Comparison of ENCODE assay signal across 23 cellular contexts in the genomic region with DNA sequence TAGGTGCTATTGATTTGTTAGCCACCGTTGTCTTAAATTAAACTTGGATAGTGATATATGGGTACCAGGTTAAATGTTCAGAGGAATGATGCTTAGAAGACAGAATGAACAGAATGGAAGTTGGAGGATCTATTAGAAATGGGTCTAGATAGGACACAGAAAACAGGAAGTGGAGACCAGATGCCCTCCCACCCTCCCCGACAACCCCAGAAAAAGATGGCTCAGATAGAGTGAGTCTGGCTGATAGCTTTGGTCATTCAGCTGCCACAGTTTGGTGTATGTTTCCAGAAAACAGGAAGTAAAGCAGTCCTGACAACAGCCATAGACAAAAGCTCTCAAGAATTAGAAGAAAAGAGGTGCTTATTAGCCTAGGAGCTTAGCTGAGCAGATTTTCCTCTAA.
DNase-seq lines count a peak whose midpoint lies in the region; ATAC-seq and TF ChIP-seq lines count a peak whose summit lies in the region.
"Had no signal": no experiment of that assay in that cellular context is flagged by ENCODE, and none has a peak within 500 bp of the region (broad histone marks: within the 10 kb centered on the region; RNA-seq: fewer than 3 reads in every experiment).

No MANE protein-coding gene starts in this region.

- no peaks in the 10 kb centered on the region for H3K36me3 ChIP-seq in right atrium auricular region
- no peaks in the 10 kb centered on the region for H3K36me3 ChIP-seq in mesenchymal stem cell (ENCODE audit: control insufficient read depth in 1 of 2, insufficient read depth in 2 of 2, low read depth in 1 of 2, low read length in 2 of 2)
- H3K36me3 ChIP-seq: pancreas had no signal

- H3K23ac ChIP-seq in mesenchymal stem cell (ENCODE audit: low read length in 2 of 2): no peak overlapping the region

- DNase-seq in right atrium auricular region (ENCODE audit: low spot score) (no peak), cardiac septum (ENCODE audit: low spot score) (no peak), OCI-M1 (lab: John Stamatoyannopoulos, UW) (peak; percentile 67), foreskin keratinocyte (no peak), type B pancreatic cell (ENCODE audit: extremely low spot score, unreplicated experiment) (no peak), mesenchymal stem cell (no peak), T-helper 9 cell (no peak)
- DNase-seq: activated CD4-positive, alpha-beta T cell treated with anti-CD3 and anti-CD28 coated beads, Interleukin-2, amount 10 ng/mL, durations not matched to agents 7 days and 5 days; activated naive CD8-positive, alpha-beta T cell treated with anti-CD3 and anti-CD28 coated beads, Interleukin-2, amount 10 ng/mL, durations not matched to agents 7 days and 5 days; endodermal cell; KG1; left ventricle myocardium superior; NCI-H1105 treated with DMSO at 0.1 percent for 48 hours; NCI-H2081 treated with DMSO at 0.1 percent for 48 hours; NCI-H510A; NK-92 treated with Interleukin-12 subunit alpha and Interleukin-12 subunit beta, amount 100 ng/mL, for 24 hours; pancreas; RPMI8226; SW 1271 had no signal

- H3K4me3 Mint-ChIP-seq in type B pancreatic cell: peak overlapping the region; percentile 46
- H3K4me3 Mint-ChIP-seq: activated CD4-positive, alpha-beta T cell treated with anti-CD3 and anti-CD28 coated beads, Interleukin-2, amount 10 ng/mL, durations not matched to agents 7 days and 5 days; activated naive CD8-positive, alpha-beta T cell treated with anti-CD3 and anti-CD28 coated beads, Interleukin-2, amount 10 ng/mL, durations not matched to agents 7 days and 5 days; activated T-helper 17 cell treated with anti-CD3 and anti-CD28 coated beads, Interleukin-2, amount 50 U/mL, for 72 hours; brain; endodermal cell; stimulated activated effector memory CD8-positive, alpha-beta T cell treated with anti-CD3 and anti-CD28 coated beads, Interleukin-12 subunit alpha, Interleukin-12 subunit beta, amount 100 ng/mL, for 72 hours had no signal

- no peaks in the 10 kb centered on the region for H3K27me3 Mint-ChIP-seq in type B pancreatic cell
- H3K27me3 Mint-ChIP-seq: activated CD4-positive, alpha-beta T cell treated with anti-CD3 and anti-CD28 coated beads, Interleukin-2, amount 10 ng/mL, durations not matched to agents 7 days and 5 days; activated naive CD8-positive, alpha-beta T cell treated with anti-CD3 and anti-CD28 coated beads, Interleukin-2, amount 10 ng/mL, durations not matched to agents 7 days and 5 days; activated T-helper 17 cell treated with anti-CD3 and anti-CD28 coated beads, Interleukin-2, amount 50 U/mL, for 72 hours; brain had no signal

- H3K4me1 Mint-ChIP-seq in type B pancreatic cell (ENCODE audit: unreplicated experiment): peaks cover 39% of the 10 kb centered on the region
- H3K4me1 Mint-ChIP-seq: activated CD4-positive, alpha-beta T cell treated with anti-CD3 and anti-CD28 coated beads, Interleukin-2, amount 10 ng/mL, durations not matched to agents 7 days and 5 days; activated naive CD8-positive, alpha-beta T cell treated with anti-CD3 and anti-CD28 coated beads, Interleukin-2, amount 10 ng/mL, durations not matched to agents 7 days and 5 days; activated T-helper 17 cell treated with anti-CD3 and anti-CD28 coated beads, Interleukin-2, amount 50 U/mL, for 72 hours; stimulated activated effector memory CD8-positive, alpha-beta T cell treated with anti-CD3 and anti-CD28 coated beads, Interleukin-12 subunit alpha, Interleukin-12 subunit beta, amount 100 ng/mL, for 72 hours had no signal

- no peak overlapping the region for H3K14ac ChIP-seq in mesenchymal stem cell (ENCODE audit: low read length in 2 of 2)

- H2AFZ ChIP-seq in mesenchymal stem cell (ENCODE audit: low read depth, low read length): no peak overlapping the region

- no peak overlapping the region for H3K4ac ChIP-seq in mesenchymal stem cell (ENCODE audit: low read depth in 1 of 2, low read length in 2 of 2)

- H3K27ac ChIP-seq in right atrium auricular region (peak overlapping the region; percentile 23 to 86), foreskin keratinocyte (peak overlapping the region; percentile 98), mesenchymal stem cell (ENCODE audit: low read length, poor library complexity, severe bottlenecking) (no peak overlapping the region)
- H3K27ac ChIP-seq: pancreas had no signal

- H2BK15ac ChIP-seq in mesenchymal stem cell (ENCODE audit: low read depth, poor library complexity, severe bottlenecking): no peak overlapping the region

- no peak overlapping the region for H4K91ac ChIP-seq in mesenchymal stem cell (ENCODE audit: low read length)

- H3K4me1 ChIP-seq in right atrium auricular region: peaks cover 0 to 66% of the 10 kb centered on the region in 2 donors
- peaks cover 82% of the 10 kb centered on the region for H3K4me1 ChIP-seq in foreskin keratinocyte
- peaks cover 8% of the 10 kb centered on the region for H3K4me1 ChIP-seq in mesenchymal stem cell (ENCODE audit: control insufficient read depth, insufficient read depth, low read depth, low read length)

- no peak overlapping the region for H2BK120ac ChIP-seq in mesenchymal stem cell (ENCODE audit: low read depth, low read length)

- no peak overlapping the region for H2AK5ac ChIP-seq in mesenchymal stem cell (ENCODE audit: low read length, severe bottlenecking)

- H2BK5ac ChIP-seq in mesenchymal stem cell (ENCODE audit: low read depth, low read length, poor library complexity, severe bottlenecking): no peak overlapping the region

- H3K4me2 ChIP-seq in mesenchymal stem cell (ENCODE audit: low read length, poor library complexity, severe bottlenecking): no peak overlapping the region

- H3K9me3 Mint-ChIP-seq in type B pancreatic cell: no peaks in the 10 kb centered on the region
- H3K9me3 Mint-ChIP-seq: activated CD4-positive, alpha-beta T cell treated with anti-CD3 and anti-CD28 coated beads, Interleukin-2, amount 10 ng/mL, durations not matched to agents 7 days and 5 days; brain; endodermal cell had no signal

- no peak overlapping the region for H3K9ac ChIP-seq in mesenchymal stem cell (ENCODE audit: low read length)

- intact Hi-C loops in cardiac septum (cut with DNase I): no loop called here

- ATAC-seq in foreskin keratinocyte (no peak), HG03039 (IDR thresholded peaks at IDR 0.05; ENCODE audit: unreplicated experiment) (no peak)
- ATAC-seq: activated T-helper 17 cell treated with anti-CD3 and anti-CD28 coated beads, Interleukin-2, amount 50 U/mL, for 72 hours; left ventricle myocardium superior; pancreas; stimulated activated effector memory CD8-positive, alpha-beta T cell treated with anti-CD3 and anti-CD28 coated beads, Interleukin-12 subunit alpha, Interleukin-12 subunit beta, amount 100 ng/mL, for 72 hours had no signal

- H4K8ac ChIP-seq in mesenchymal stem cell (ENCODE audit: low read length): no peak overlapping the region

- 100% methylated on average over 1 of the region's 2 CpGs for WGBS in mesenchymal stem cell

- H3K4me3 ChIP-seq in right atrium auricular region (no peak overlapping the region), mesenchymal stem cell (ENCODE audit: insufficient read depth in 1 of 2, low read depth in 1 of 2, low read length in 2 of 2) (no peak overlapping the region)
- H3K4me3 ChIP-seq: pancreas had no signal

- no peak overlapping the region for H2BK12ac ChIP-seq in mesenchymal stem cell (ENCODE audit: low read length in 2 of 2)

- no peaks in the 10 kb centered on the region for H3K27me3 ChIP-seq in right atrium auricular region
- H3K27me3 ChIP-seq in foreskin keratinocyte: no peaks in the 10 kb centered on the region
- H3K27me3 ChIP-seq in mesenchymal stem cell (ENCODE audit: control insufficient read depth in 1 of 2, insufficient read depth in 1 of 2, low read length in 2 of 2): peaks cover 0 to 3% of the 10 kb centered on the region in 2 experiments
- H3K27me3 ChIP-seq: pancreas had no signal

- H3K79me1 ChIP-seq in mesenchymal stem cell (replicated peaks; ENCODE audit: low read length, poor library complexity, severe bottlenecking): no peaks in the 10 kb centered on the region

- H3K9me3 ChIP-seq in right atrium auricular region (no peaks in the 10 kb centered on the region), mesenchymal stem cell (ENCODE audit: control insufficient read depth, low read length) (no peaks in the 10 kb centered on the region)
- H3K9me3 ChIP-seq: pancreas had no signal

- H3K27ac Mint-ChIP-seq in type B pancreatic cell: peak overlapping the region; percentile 80
- H3K27ac Mint-ChIP-seq: activated CD4-positive, alpha-beta T cell treated with anti-CD3 and anti-CD28 coated beads, Interleukin-2, amount 10 ng/mL, durations not matched to agents 7 days and 5 days; activated naive CD8-positive, alpha-beta T cell treated with anti-CD3 and anti-CD28 coated beads, Interleukin-2, amount 10 ng/mL, durations not matched to agents 7 days and 5 days; activated T-helper 17 cell treated with anti-CD3 and anti-CD28 coated beads, Interleukin-2, amount 50 U/mL, for 72 hours; endodermal cell; stimulated activated effector memory CD8-positive, alpha-beta T cell treated with anti-CD3 and anti-CD28 coated beads, Interleukin-12 subunit alpha, Interleukin-12 subunit beta, amount 100 ng/mL, for 72 hours had no signal

- no peak for TF ChIP-seq CTCF in right atrium auricular region (IDR thresholded peaks at IDR 0.05)
- TF ChIP-seq CTCF in foreskin keratinocyte (conservative IDR thresholded peaks at IDR 0.05): no peak
- no peak for TF ChIP-seq CTCF in type B pancreatic cell (conservative IDR thresholded peaks at IDR 0.05)

- H3K18ac ChIP-seq in mesenchymal stem cell (ENCODE audit: low read depth in 1 of 2, low read length in 2 of 2): no peak overlapping the region

- no peaks in the 10 kb centered on the region for H3K36me3 Mint-ChIP-seq in type B pancreatic cell
- H3K36me3 Mint-ChIP-seq: activated naive CD8-positive, alpha-beta T cell treated with anti-CD3 and anti-CD28 coated beads, Interleukin-2, amount 10 ng/mL, durations not matched to agents 7 days and 5 days; brain; stimulated activated effector memory CD8-positive, alpha-beta T cell treated with anti-CD3 and anti-CD28 coated beads, Interleukin-12 subunit alpha, Interleukin-12 subunit beta, amount 100 ng/mL, for 72 hours had no signal
